ENCODE assay signal across 8 cellular contexts in the genomic region with DNA sequence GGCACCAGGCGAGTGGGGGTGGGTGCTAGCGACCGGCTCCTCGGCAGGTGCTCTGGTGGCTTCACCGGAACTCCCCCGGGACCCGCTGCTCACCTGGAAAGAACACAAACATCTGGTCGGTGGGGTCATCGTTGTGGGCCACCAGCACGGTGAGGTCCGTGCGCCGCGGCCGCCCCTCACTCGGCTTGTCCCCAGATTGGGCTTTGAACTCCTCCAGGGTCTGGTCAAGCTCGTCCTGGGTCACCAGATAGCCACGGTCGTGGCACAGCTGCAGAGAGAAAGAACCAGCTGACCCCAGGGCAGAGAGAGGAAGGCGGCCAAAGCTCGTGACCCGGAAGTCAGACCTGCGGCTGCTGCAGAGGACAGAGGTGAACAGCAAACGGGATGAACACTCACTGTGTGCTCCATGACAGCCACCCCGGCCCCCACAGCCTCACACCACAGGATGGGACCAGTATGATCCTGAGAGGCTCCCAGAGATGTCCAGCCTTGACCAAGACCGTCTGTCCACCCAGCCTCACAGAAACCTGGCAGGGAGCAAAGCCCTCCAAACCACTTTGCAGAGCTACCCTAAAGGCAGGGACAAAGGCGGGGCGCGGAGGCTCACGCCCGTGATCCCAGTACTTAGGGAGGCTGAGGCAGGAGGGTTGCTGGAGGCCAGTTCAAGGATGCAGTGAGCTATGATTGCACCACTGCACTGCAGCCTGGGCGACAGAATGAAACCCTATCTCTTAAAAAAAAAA. TPM values are rescaled to one million over a fixed set of nuclear protein-coding genes. Genes with fewer than 3 reads are reported as not detected.
DNase-seq lines count a peak whose midpoint lies in the region; ATAC-seq and TF ChIP-seq lines count a peak whose summit lies in the region.

No MANE protein-coding gene starts in this region.

- no peak for TF ChIP-seq CTCF in Panc1 (IDR thresholded peaks at IDR 0.05)
- no peak for TF ChIP-seq CTCF in esophagus muscularis mucosa (IDR thresholded peaks at IDR 0.05)
- TF ChIP-seq CTCF in osteocyte (IDR thresholded peaks at IDR 0.05), result no peak

- no peaks in the 10 kb centered on the region for H3K9me3 ChIP-seq in CD8-positive, alpha-beta memory T cell (ENCODE audit: low read length)
- no peaks in the 10 kb centered on the region for H3K9me3 ChIP-seq in Panc1 (ENCODE audit: control insufficient read depth, insufficient read depth, low read depth, low read length)
- H3K9me3 ChIP-seq in esophagus muscularis mucosa, result no peaks in the 10 kb centered on the region

- no peaks in the 10 kb centered on the region for H3K9me3 Mint-ChIP-seq in CD8-positive, alpha-beta memory T cell
- H3K9me3 Mint-ChIP-seq in osteocyte (ENCODE audit: unreplicated experiment), result no peaks in the 10 kb centered on the region

- POLR2A ChIA-PET in CD8-positive, alpha-beta memory T cell (lab: Charles Lee), result interaction anchor here (0.5 to 3.4 kb wide), 12 partner anchors 9 to 189 kb away, joined by 3 to 13 read pairs (median 5); a partner anchor contains a TSS
- POLR2A ChIA-PET in Panc1 (lab: Charles Lee), result interaction anchor here (0.9 kb wide), 1 partner anchor 9 kb away, joined by 3 read pairs; no protein-coding TSS in a partner anchor

- ATAC-seq in Panc1 (no peak; the same call in 1 of the 2 replicates), GM21515 (IDR thresholded peaks at IDR 0.05; ENCODE audit: unreplicated experiment) (no peak), HG03045 (IDR thresholded peaks at IDR 0.05; ENCODE audit: unreplicated experiment) (no peak)

- peak overlapping the region; percentile 59 for H3K27ac ChIP-seq in CD8-positive, alpha-beta memory T cell (ENCODE audit: low read depth, low read length)
- H3K27ac ChIP-seq in Panc1 (ENCODE audit: low read length), result peak overlapping the region; percentile 87
- peak overlapping the region in 1 of 4 donors; percentile 78 for H3K27ac ChIP-seq in esophagus muscularis mucosa (replicated peaks in 1 of 4)

- H3K27me3 ChIP-seq in CD8-positive, alpha-beta memory T cell (ENCODE audit: insufficient read depth, low read length, poor library complexity, severe bottlenecking), result no peaks in the 10 kb centered on the region
- H3K27me3 ChIP-seq in Panc1 (ENCODE audit: control insufficient read depth, insufficient read depth, low read length) (no peaks in the 10 kb centered on the region), esophagus muscularis mucosa (no peaks in the 10 kb centered on the region)

- peak overlapping the region; percentile 85 to 98 (median 89) for H3K4me3 Mint-ChIP-seq in CD8-positive, alpha-beta memory T cell
- peak overlapping the region; percentile 88 for H3K4me3 Mint-ChIP-seq in osteocyte (ENCODE audit: unreplicated experiment)

- H3K4me3 ChIP-seq in CD8-positive, alpha-beta memory T cell (ENCODE audit: low read length), result peak overlapping the region; percentile 84
- peak overlapping the region; percentile 83 to 87 for H3K4me3 ChIP-seq in Panc1 (ENCODE audit: low read depth in 2 of 2, low read length in 2 of 2)
- peak overlapping the region; percentile 70 to 99 (median 87) for H3K4me3 ChIP-seq in esophagus muscularis mucosa

- BruUV-seq in Panc1 (replicated peaks; lab: Mats Ljungman, UMichigan), result no TSS peak

- CTCF ChIA-PET in CD8-positive, alpha-beta memory T cell (lab: Charles Lee), result interaction anchor here (0.8 to 2.6 kb wide), 8 partner anchors 8 to 29 kb away, joined by 3 to 11 read pairs (median 3); no protein-coding TSS in a partner anchor
- CTCF ChIA-PET in Panc1 (lab: Charles Lee), result interaction anchor here (0.6 kb wide), 1 partner anchor 564 kb away, joined by 6 read pairs; no protein-coding TSS in a partner anchor

- intact Hi-C loops in Panc1 (cut with micrococcal nuclease; ENCODE audit: unreplicated experiment) (no loop called here), esophagus muscularis mucosa (cut with DNase I) (loop anchor here (5.0 kb wide), 1 partner anchor 52 kb away; a partner anchor contains a TSS)

- WGBS in esophagus muscularis mucosa, result 69% methylated on average over 25 of the region's 32 CpGs

- peaks cover 33 to 62% (median 38%) of the 10 kb centered on the region in 3 donors for H3K4me1 Mint-ChIP-seq in CD8-positive, alpha-beta memory T cell
- H3K4me1 Mint-ChIP-seq in osteocyte (ENCODE audit: unreplicated experiment), result peaks cover 25% of the 10 kb centered on the region

- H3K36me3 ChIP-seq in CD8-positive, alpha-beta memory T cell (ENCODE audit: insufficient read depth, low read length), result peaks cover 14% of the 10 kb centered on the region
- H3K36me3 ChIP-seq in Panc1 (ENCODE audit: control insufficient read depth, insufficient read depth, low read length) (no peaks in the 10 kb centered on the region; the same call in none of the 2 replicates), esophagus muscularis mucosa (peaks cover 13 to 49% (median 46%) of the 10 kb centered on the region in 4 donors)

- H3K36me3 Mint-ChIP-seq in CD8-positive, alpha-beta memory T cell, result peaks cover 0 to 39% (median 0%) of the 10 kb centered on the region in 3 donors
- H3K36me3 Mint-ChIP-seq in osteocyte (ENCODE audit: unreplicated experiment), result no peaks in the 10 kb centered on the region

- TF ChIP-seq EP300 in esophagus muscularis mucosa (IDR thresholded peaks at IDR 0.05), result no peak

- peak overlapping the region in 7 of 8 donors; percentile 63 to 96 (median 84) for H3K27ac Mint-ChIP-seq in CD8-positive, alpha-beta memory T cell
- peak overlapping the region; percentile 58 for H3K27ac Mint-ChIP-seq in osteocyte (ENCODE audit: unreplicated experiment)

- H3K27me3 Mint-ChIP-seq in CD8-positive, alpha-beta memory T cell, result peaks cover 0 to 2% of the 10 kb centered on the region in 2 donors
- H3K27me3 Mint-ChIP-seq in osteocyte (ENCODE audit: unreplicated experiment), result no peaks in the 10 kb centered on the region

- DNase-seq in CD8-positive, alpha-beta memory T cell, result no peak
- DNase-seq in Panc1 (ENCODE audit: low read depth, low spot score) (no peak), esophagus muscularis mucosa (ENCODE audit: extremely low spot score) (no peak), osteocyte (ENCODE audit: extremely low spot score, unreplicated experiment) (no peak), NCI-H1092 (lab: John Stamatoyannopoulos, UW) (no peak), LoVo (ENCODE audit: low spot score) (no peak)

- TF ChIP-seq POLR2A in esophagus muscularis mucosa (IDR thresholded peaks at IDR 0.05; ENCODE audit: low read depth), result no peak

- in situ Hi-C loops in Panc1 (cut with HindIII; ENCODE audit: low pct_unique_long_range_greater_than_20kb, low sequenced_read_pairs), result no loop called here

- H3K4me1 ChIP-seq in CD8-positive, alpha-beta memory T cell (ENCODE audit: insufficient read depth, low read length), result peaks cover 38% of the 10 kb centered on the region
- H3K4me1 ChIP-seq in Panc1 (ENCODE audit: control insufficient read depth, insufficient read depth, low read length), result peaks cover 22% of the 10 kb centered on the region
- H3K4me1 ChIP-seq in esophagus muscularis mucosa, result peaks cover 23 to 51% (median 38%) of the 10 kb centered on the region in 4 donors

RNA-seq across cellular contexts. Expression of a gene that starts 1.2 kb away (rescaled TPM):
- 100 to 1,000 TPM; 270 to 278 TPM for total RNA-seq in CD8-positive, alpha-beta memory T cell
- polyA plus RNA-seq in CD8-positive, alpha-beta memory T cell, result 249 TPM
- total RNA-seq in Panc1 (2021; ENCODE audit: unreplicated experiment) (279 TPM), esophagus muscularis mucosa (100 to 1,000 TPM in 3 of 4 donors, 10 to 100 TPM in 1; 96.8 to 198 (median 135) TPM), osteocyte (156 and 168 TPM in 2 replicates)
- 538 TPM for polyA plus RNA-seq in Panc1 (2012; ENCODE audit: insufficient read length)

RNA-seq across cellular contexts. Expression of a gene that starts 9.8 kb away (rescaled TPM):
- 100 to 1,000 TPM; 222 TPM for total RNA-seq in CD8-positive, alpha-beta memory T cell
- 373 TPM for polyA plus RNA-seq in CD8-positive, alpha-beta memory T cell
- 577 TPM for total RNA-seq in Panc1 (2021; ENCODE audit: unreplicated experiment)
- 1,363 TPM for polyA plus RNA-seq in Panc1 (2012; ENCODE audit: insufficient read length)
- total RNA-seq in esophagus muscularis mucosa, result 100 to 1,000 TPM; 338 to 386 (median 375) TPM
- 349 and 354 TPM in 2 replicates for total RNA-seq in osteocyte

RNA-seq across cellular contexts. Expression of a gene that starts 27.0 kb away (rescaled TPM):
- total RNA-seq in CD8-positive, alpha-beta memory T cell, result 100 to 1,000 TPM; 212 to 220 TPM
- polyA plus RNA-seq in CD8-positive, alpha-beta memory T cell, result 478 TPM
- total RNA-seq in Panc1 (2021; ENCODE audit: unreplicated experiment) (27.8 TPM), esophagus muscularis mucosa (10 to 100 TPM; 17.8 to 28.3 (median 21.2) TPM), osteocyte (0.67 and 0.99 TPM in 2 replicates)
- polyA plus RNA-seq in Panc1 (2012; ENCODE audit: insufficient read length), result 34.5 TPM

RNA-seq across cellular contexts. Expression of a gene that starts 54.1 kb away (rescaled TPM):
- 10 to 100 TPM; 33.8 to 39.5 TPM for total RNA-seq in CD8-positive, alpha-beta memory T cell
- 14.1 TPM for polyA plus RNA-seq in CD8-positive, alpha-beta memory T cell
- total RNA-seq in Panc1 (2021; ENCODE audit: unreplicated experiment) (47.5 TPM), esophagus muscularis mucosa (1 to 10 TPM; 3.9 to 9.5 (median 6.9) TPM), osteocyte (16.7 and 17.8 TPM in 2 replicates)
- 52.0 TPM for polyA plus RNA-seq in Panc1 (2012; ENCODE audit: insufficient read length)
